Comparison of ENCODE assay signal across 27 cellular contexts in genomic region chr5:180563994-180564393, GRCh38. TPM values are rescaled to one million over a fixed set of nuclear protein-coding genes. Genes with fewer than 3 reads are reported as not detected.
DNase-seq lines count a peak whose midpoint lies in the region; FAIRE-seq and TF ChIP-seq lines count a peak whose summit lies in the region.
"Had no signal": no experiment of that assay in that cellular context is flagged by ENCODE, and none has a peak within 500 bp of the region (broad histone marks: within the 10 kb centered on the region; RNA-seq: fewer than 3 reads in every experiment).

No MANE protein-coding gene starts in this region.

- no TSS peak for BruUV-seq in PC-9 (replicated peaks; lab: Mats Ljungman, UMichigan)

- POLR2A ChIA-PET in PC-9 (lab: Charles Lee; ENCODE audit: unreplicated experiment), result no interaction called here

- no peaks in the 10 kb centered on the region for H3K9me2 ChIP-seq in PC-9 (ENCODE audit: insufficient read depth)

- FAIRE-seq in GM18507 (lab: Jason Lieb, UNC), result peak; percentile 55
- FAIRE-seq: islet of Langerhans had no signal

- H3K79me2 ChIP-seq in PC-9 (ENCODE audit: low read depth), result peaks cover 28% of the 10 kb centered on the region

- DNase-seq in activated naive CD4-positive, alpha-beta T cell treated with anti-CD3 and anti-CD28 coated beads for 36 hours, result peak; percentile 30
- no peak for DNase-seq in activated naive CD4-positive, alpha-beta T cell (lab: John Stamatoyannopoulos, UW)
- DNase-seq in GM18507 (ENCODE audit: extremely low spot score, insufficient read length, low read depth) (no peak), HAP-1 (ENCODE audit: low spot score in 2 of 2) (no peak), PC-9 (no peak)
- peak; percentile 21 for DNase-seq in activated naive CD4-positive, alpha-beta T cell treated with anti-CD3 and anti-CD28 coated beads, Interleukin-2, amount 50 U/mL, for 16 hours
- peak; percentile 26 for DNase-seq in stimulated activated CD4-positive, alpha-beta T cell treated with anti-CD3 and anti-CD28 coated beads, Interleukin-4, amount 100 ng/mL, for 24 hours
- DNase-seq: activated gamma-delta T cell treated with Interleukin-2 at 50 U/mL for 16 hours; caudate nucleus; dorsolateral prefrontal cortex; GOT3; left ventricle myocardium inferior; naive thymus-derived CD4-positive, alpha-beta T cell; NCI-H1105 treated with DMSO at 0.1 percent for 48 hours; NCI-H2029 treated with DMSO at 0.1 percent for 48 hours; NCI-H345; NCI-H774; stomach; tibial artery had no signal

- H3K4me1 ChIP-seq in HAP-1, result no peaks in the 10 kb centered on the region
- H3K4me1 ChIP-seq in PC-9 (replicated peaks; ENCODE audit: insufficient read depth), result no peaks in the 10 kb centered on the region
- H3K4me1 ChIP-seq: ascending aorta, left ventricle myocardium inferior, tibial artery had no signal

- H3K27me3 ChIP-seq in HAP-1 (ENCODE audit: low read depth) (no peaks in the 10 kb centered on the region), PC-9 (ENCODE audit: insufficient read depth, low read depth) (no peaks in the 10 kb centered on the region)
- H3K27me3 ChIP-seq: ascending aorta, dorsolateral prefrontal cortex, stomach, tibial artery had no signal

- no peak overlapping the region for H3K27ac Mint-ChIP-seq in activated naive CD4-positive, alpha-beta T cell treated with anti-CD3 and anti-CD28 coated beads for 36 hours

- H3K36me3 Mint-ChIP-seq in activated naive CD4-positive, alpha-beta T cell treated with anti-CD3 and anti-CD28 coated beads for 36 hours (ENCODE audit: low read depth), result peaks cover 45% of the 10 kb centered on the region

- H3K9me3 ChIP-seq in HAP-1, result no peaks in the 10 kb centered on the region
- no peaks in the 10 kb centered on the region for H3K9me3 ChIP-seq in PC-9 (ENCODE audit: insufficient read depth, low read depth)
- H3K9me3 ChIP-seq: ascending aorta, left ventricle myocardium inferior, stomach, tibial artery had no signal

- H3K4me2 ChIP-seq in PC-9, result no peak overlapping the region

- no peaks in the 10 kb centered on the region for H3F3A ChIP-seq in PC-9 (ENCODE audit: insufficient read depth, low read depth)

- H3K27ac ChIP-seq in PC-9, result no peak overlapping the region
- H3K27ac ChIP-seq: ascending aorta, C4-2B, dorsolateral prefrontal cortex, left ventricle myocardium inferior, stomach, tibial artery, VCaP had no signal

- peaks cover 45% of the 10 kb centered on the region for H3K36me3 ChIP-seq in HAP-1 (replicated peaks)
- 0 out of 2 replicates have a peak, but pooled peaks cover 8% of the 10 kb centered on the region for H3K36me3 ChIP-seq in PC-9 (ENCODE audit: low read depth)

- no peaks in the 10 kb centered on the region for H3K9me3 Mint-ChIP-seq in activated naive CD4-positive, alpha-beta T cell treated with anti-CD3 and anti-CD28 coated beads for 36 hours
- H3K9me3 Mint-ChIP-seq: naive thymus-derived CD4-positive, alpha-beta T cell had no signal

- H3K4me3 ChIP-seq in HAP-1 (no peak overlapping the region), PC-9 (no peak overlapping the region)
- H3K4me3 ChIP-seq: ascending aorta, dorsolateral prefrontal cortex, left ventricle myocardium inferior, stomach, tibial artery had no signal

- no peak for TF ChIP-seq CTCF in PC-9 (conservative IDR thresholded peaks at IDR 0.05)

- H3K27me3 Mint-ChIP-seq in activated naive CD4-positive, alpha-beta T cell treated with anti-CD3 and anti-CD28 coated beads for 36 hours (ENCODE audit: low read depth), result no peaks in the 10 kb centered on the region
- H3K27me3 Mint-ChIP-seq: naive thymus-derived CD4-positive, alpha-beta T cell had no signal

- H3K4me3 Mint-ChIP-seq in activated naive CD4-positive, alpha-beta T cell treated with anti-CD3 and anti-CD28 coated beads for 36 hours, result no peak overlapping the region

- no peak overlapping the region for H2AFZ ChIP-seq in PC-9

- intact Hi-C loops in activated naive CD4-positive, alpha-beta T cell treated with anti-CD3 and anti-CD28 coated beads for 36 hours (cut with micrococcal nuclease), result no loop called here
- intact Hi-C loops in PC-9 (cut with micrococcal nuclease; ENCODE audit: unreplicated experiment), result no loop called here

- H3K4me1 Mint-ChIP-seq in activated naive CD4-positive, alpha-beta T cell treated with anti-CD3 and anti-CD28 coated beads for 36 hours (ENCODE audit: low read depth), result peaks cover 31% of the 10 kb centered on the region

- CTCF ChIA-PET in activated naive CD4-positive, alpha-beta T cell treated with anti-CD3 and anti-CD28 coated beads for 36 hours (lab: Charles Lee), result no interaction called here
- CTCF ChIA-PET in PC-9 (lab: Charles Lee), result no interaction called here

- peaks cover 12% of the 10 kb centered on the region; the same call in 1 of the 2 replicates for H4K20me1 ChIP-seq in PC-9 (ENCODE audit: insufficient read depth)

- in situ Hi-C loops in HAP-1 (cut with MboI; ENCODE audit: low sequenced_read_pairs), result no loop called here

RNA-seq across cellular contexts. Expression of gene SCGB3A1, which starts 27.3 kb away (rescaled TPM):
- total RNA-seq in activated naive CD4-positive, alpha-beta T cell treated with anti-CD3 and anti-CD28 coated beads for 36 hours, result not detected
- total RNA-seq in PC-9 (2021), result not detected in 2 replicates
- total RNA-seq: ascending aorta; glomerular endothelial cell; left ventricle myocardium inferior; MCF 10A; omental fat pad; T-helper 2 cell treated with Interferon-gamma antibody and Interleukin-4, amounts not matched to agents 100 ng/mL and 5 ng/mL, for 36 hours had no signal

Comparison
In these comparisons a context has a peak if more than half of its experiments do, and no peak if none do; other contexts are left out.
1. DNase-seq: peak in activated naive CD4-positive, alpha-beta T cell treated with anti-CD3 and anti-CD28 coated beads for 36 hours (single experiment), activated naive CD4-positive, alpha-beta T cell treated with anti-CD3 and anti-CD28 coated beads, Interleukin-2, amount 50 U/mL, for 16 hours (single experiment) and stimulated activated CD4-positive, alpha-beta T cell treated with anti-CD3 and anti-CD28 coated beads, Interleukin-4, amount 100 ng/mL, for 24 hours (single experiment); none in activated naive CD4-positive, alpha-beta T cell (0 of 4), GM18507 (single experiment), HAP-1 (0 of 2) and PC-9 (0 of 2).